19 cellular contexts compared by ENCODE assay signal in genomic region chr3:154753101-154753500, GRCh38.
DNase-seq lines count a peak whose midpoint lies in the region; ATAC-seq, FAIRE-seq and TF ChIP-seq lines count a peak whose summit lies in the region.
"Had no signal": no experiment of that assay in that cellular context is flagged by ENCODE, and none has a peak within 500 bp of the region (broad histone marks: within the 10 kb centered on the region; RNA-seq: fewer than 3 reads in every experiment).

No MANE protein-coding gene starts in this region.

- no peak for ATAC-seq in left colon
- ATAC-seq: A549, GM12878 had no signal

- no peak overlapping the region for H3K4me3 ChIP-seq in AG10803 (ENCODE audit: low read length)
- H3K4me3 ChIP-seq: A549, BLaER1, GM12878 had no signal

- FAIRE-seq in G401.6 (lab: Jason Lieb, UNC), result peak; percentile 3
- FAIRE-seq: A549, GM12878, GM12892, GM18507 had no signal

- no peak for TF ChIP-seq CTCF in AG10803 (conservative IDR thresholded peaks at IDR 0.05; ENCODE audit: low read length)

- intact Hi-C loops in left colon (cut with DNase I, micrococcal nuclease), result no loop called here

- DNase-seq in AG10803 (ENCODE audit: low read depth), result peak; percentile 54
- DNase-seq in fibroblast of gingiva (ENCODE audit: low read depth), result peak; percentile 14
- no peak for DNase-seq in T1000 (lab: John Stamatoyannopoulos, UW)
- DNase-seq in left colon, result no peak
- no peak for DNase-seq in NOMO-1 treated with dmso at 0.1 percent for 144 hours (lab: John Stamatoyannopoulos, UW; ENCODE audit: unreplicated experiment)
- DNase-seq: BE2C; C1 segment of cervical spinal cord; CD4-positive, alpha-beta memory T cell; CD4-positive, CD25-positive, alpha-beta regulatory T cell; CD8-positive, alpha-beta memory T cell; COR-L47; DMS79 treated with DMSO at 0.1 percent for 48 hours; GDM1 had no signal

Comparison
In these comparisons a context has a peak if more than half of its experiments do, and no peak if none do; other contexts are left out.
1. DNase-seq: peak in AG10803 (single experiment) and fibroblast of gingiva (single experiment); none in T1000 (single experiment), left colon (0 of 2) and NOMO-1 treated with dmso at 0.1 percent for 144 hours (single experiment).